Comparison of ENCODE assay signal across 8 cellular contexts in genomic region chr3:20060924-20061323, GRCh38. TPM values are rescaled to one million over a fixed set of nuclear protein-coding genes. Genes with fewer than 3 reads are reported as not detected.
DNase-seq lines count a peak whose midpoint lies in the region; ATAC-seq, FAIRE-seq and TF ChIP-seq lines count a peak whose summit lies in the region.

No MANE protein-coding gene starts in this region.

- intact Hi-C loops in Right ventricle myocardium superior (cut with DNase I): no loop called here
- intact Hi-C loops in cardiac septum (cut with DNase I): no loop called here
- intact Hi-C loops in MCF 10A (cut with micrococcal nuclease): no loop called here
- intact Hi-C loops in pancreas (cut with DNase I): no loop called here

- no peaks in the 10 kb centered on the region for H3K9me3 ChIP-seq in pancreas

- POLR2A ChIA-PET in MCF 10A (lab: Yijun Ruan, JAX): interaction anchor here (1.0 to 1.5 kb wide), 5 partner anchors 13 to 114 kb away, joined by 3 to 4 read pairs (median 3); partner anchors contain the start of gene RAB5A

- no peaks in the 10 kb centered on the region for H3K9me3 Mint-ChIP-seq in MCF 10A (ENCODE audit: unreplicated experiment)

- H3K27me3 ChIP-seq in pancreas: no peaks in the 10 kb centered on the region

- no peak for DNase-seq in Right ventricle myocardium superior
- no peak for DNase-seq in cardiac septum (ENCODE audit: low spot score)
- DNase-seq in MCF 10A (ENCODE audit: unreplicated experiment): peak; percentile 68
- DNase-seq in pancreas: no peak
- no peak for DNase-seq in DMS 273 treated with DMSO at 0.1 percent for 48 hours (lab: John Stamatoyannopoulos, UW)
- no peak for DNase-seq in ecto neural progenitor cell (ENCODE audit: low spot score)
- DNase-seq in activated CD8-positive, alpha-beta memory T cell treated with anti-CD3 and anti-CD28 coated beads, Interleukin-2, amount 50 U/mL, for 4 hours: no peak

- peak overlapping the region; percentile 62 for H3K27ac Mint-ChIP-seq in MCF 10A (ENCODE audit: low read depth, unreplicated experiment)

- no peaks in the 10 kb centered on the region for H3K36me3 Mint-ChIP-seq in MCF 10A (ENCODE audit: insufficient read depth, unreplicated experiment)

- H3K36me3 ChIP-seq in pancreas: no peaks in the 10 kb centered on the region

- CTCF ChIA-PET in MCF 10A (lab: Yijun Ruan, JAX): no interaction called here

- no TSS peak for BruUV-seq in MCF 10A (replicated peaks; lab: Mats Ljungman, UMichigan)

- ATAC-seq in Right ventricle myocardium superior (ENCODE audit: poor library complexity): peak; percentile 41
- peak; percentile 50 for ATAC-seq in HG03565 (IDR thresholded peaks at IDR 0.05; ENCODE audit: unreplicated experiment)
- peak in 3 of 4 donors; percentile 59 to 67 (median 65) for ATAC-seq in pancreas

- WGBS in pancreas, 2 donors: 7% methylated on average over 1 of the region's 1 CpG

- H3K27ac ChIP-seq in pancreas: peak overlapping the region in 2 of 4 donors; percentile 44 to 48

- TF ChIP-seq CTCF in MCF 10A (IDR thresholded peaks at IDR 0.05; ENCODE audit: unreplicated experiment) (no peak), pancreas (IDR thresholded peaks at IDR 0.05) (no peak)

- H3K4me3 ChIP-seq in pancreas: no peak overlapping the region

- no peaks in the 10 kb centered on the region for H3K27me3 Mint-ChIP-seq in MCF 10A (ENCODE audit: insufficient read depth, unreplicated experiment)

- no peak for FAIRE-seq in pancreas (lab: Jason Lieb, UNC)

- peaks cover 10 to 26% (median 19%) of the 10 kb centered on the region in 3 donors for H3K4me1 ChIP-seq in pancreas

- peaks cover 22% of the 10 kb centered on the region for H3K4me1 Mint-ChIP-seq in MCF 10A (ENCODE audit: insufficient read depth, unreplicated experiment)

- peak overlapping the region; percentile 65 for H3K4me3 Mint-ChIP-seq in MCF 10A (ENCODE audit: unreplicated experiment)

RNA-seq across cellular contexts. Expression of gene KAT2B, which starts 20.7 kb away (rescaled TPM):
- total RNA-seq in Right ventricle myocardium superior (117 TPM), cardiac septum (51.3 TPM), MCF 10A (2022) (9.4 and 10.4 TPM in 2 replicates), pancreas (10 to 100 TPM; 13.1 to 21.6 (median 16.0) TPM)
- polyA plus RNA-seq in pancreas: 10 to 100 TPM in 1 of 2 donors, 1 to 10 TPM in 1; 8.2 to 14.4 TPM

RNA-seq across cellular contexts. Expression of gene PP2D1, which starts 48.9 kb away (rescaled TPM):
- total RNA-seq in Right ventricle myocardium superior (not detected), cardiac septum (not detected), MCF 10A (2022) (not detected in 2 replicates), pancreas (not detected)
- not detected for polyA plus RNA-seq in pancreas
